Comparison of ENCODE assay signal across 13 cellular contexts in genomic region chr12:45191239-45191638, GRCh38. TPM values are rescaled to one million over a fixed set of nuclear protein-coding genes. Genes with fewer than 3 reads are reported as not detected.
DNase-seq lines count a peak whose midpoint lies in the region; ATAC-seq and TF ChIP-seq lines count a peak whose summit lies in the region.
"Had no signal": no experiment of that assay in that cellular context is flagged by ENCODE, and none has a peak within 500 bp of the region (broad histone marks: within the 10 kb centered on the region; RNA-seq: fewer than 3 reads in every experiment).

No MANE protein-coding gene starts in this region.

- TF ChIP-seq CTCF in A673 (conservative IDR thresholded peaks at IDR 0.05; ENCODE audit: low read depth, low read length), result no peak
- no peak for TF ChIP-seq CTCF in WTC11 (IDR thresholded peaks at IDR 0.05)
- no peak for TF ChIP-seq CTCF in fibroblast of pulmonary artery (IDR thresholded peaks at IDR 0.05; ENCODE audit: low read length, missing control alignments)
- no peak for TF ChIP-seq CTCF in PC-9 (conservative IDR thresholded peaks at IDR 0.05)

- H3K4me1 Mint-ChIP-seq in WTC11, result peaks cover 6% of the 10 kb centered on the region

- ATAC-seq in WTC11, result no peak
- no peak for ATAC-seq in GM21423 (IDR thresholded peaks at IDR 0.05; ENCODE audit: unreplicated experiment)
- no peak for ATAC-seq in GM21786 (IDR thresholded peaks at IDR 0.05; ENCODE audit: unreplicated experiment)

- H3F3A ChIP-seq in PC-9 (ENCODE audit: insufficient read depth, low read depth), result peaks cover 15% of the 10 kb centered on the region

- H3K36me3 ChIP-seq in A673 (ENCODE audit: insufficient read depth, low read length, poor library complexity, severe bottlenecking), result no peaks in the 10 kb centered on the region
- no peaks in the 10 kb centered on the region for H3K36me3 ChIP-seq in PC-9 (ENCODE audit: low read depth)

- H3K4me3 ChIP-seq in A673 (ENCODE audit: low read depth, low read length, poor library complexity, severe bottlenecking) (no peak overlapping the region), fibroblast of pulmonary artery (replicated peaks; ENCODE audit: low read depth, low read length) (no peak overlapping the region), PC-9 (no peak overlapping the region)

- H3K4me3 Mint-ChIP-seq in WTC11, result no peak overlapping the region

- H4K20me1 ChIP-seq in PC-9 (ENCODE audit: insufficient read depth), result no peaks in the 10 kb centered on the region

- peaks cover 6% of the 10 kb centered on the region; the same call in 1 of the 2 replicates for H3K36me3 Mint-ChIP-seq in WTC11

- no peak overlapping the region for H3K27ac ChIP-seq in A673 (ENCODE audit: low read depth, low read length, poor library complexity, severe bottlenecking)
- H3K27ac ChIP-seq in PC-9, result no peak overlapping the region
- H3K27ac ChIP-seq: C4-2B had no signal

- BruUV-seq in A673 (replicated peaks; lab: Mats Ljungman, UMichigan) (no TSS peak), PC-9 (replicated peaks; lab: Mats Ljungman, UMichigan) (no TSS peak)

- H3K4me1 ChIP-seq in A673 (ENCODE audit: insufficient read depth, low read length, poor library complexity, severe bottlenecking) (no peaks in the 10 kb centered on the region), PC-9 (replicated peaks; ENCODE audit: insufficient read depth) (peaks cover 23% of the 10 kb centered on the region)

- CTCF ChIA-PET in A673 (lab: Charles Lee), result no interaction called here
- CTCF ChIA-PET in WTC11 (lab: Charles Lee), result interaction anchor here (1.0 to 1.3 kb wide), 3 partner anchors 14 to 353 kb away, joined by 3 read pairs; no protein-coding TSS in a partner anchor
- CTCF ChIA-PET in PC-9 (lab: Charles Lee), result no interaction called here

- H3K79me2 ChIP-seq in PC-9 (ENCODE audit: low read depth), result no peaks in the 10 kb centered on the region

- H3K9me3 Mint-ChIP-seq in WTC11, result no peaks in the 10 kb centered on the region

- peak overlapping the region; percentile 19; the same call in 1 of the 2 replicates for H3K27ac Mint-ChIP-seq in WTC11

- intact Hi-C loops in A673 (cut with micrococcal nuclease; ENCODE audit: unreplicated experiment) (no loop called here), PC-9 (cut with micrococcal nuclease; ENCODE audit: unreplicated experiment) (loop anchor here (5.0 kb wide), 1 partner anchor 76 kb away; no protein-coding TSS in a partner anchor)

- H3K9me2 ChIP-seq in PC-9 (ENCODE audit: insufficient read depth), result no peaks in the 10 kb centered on the region

- peak; percentile 48 for DNase-seq in A673 (ENCODE audit: low spot score)
- peak; percentile 16 for DNase-seq in GM03348 (ENCODE audit: low spot score)
- no peak for DNase-seq in WTC11 (ENCODE audit: low spot score)
- DNase-seq in fibroblast of pulmonary artery (ENCODE audit: low read depth), result peak; percentile 52
- no peak for DNase-seq in CD1c-positive myeloid dendritic cell (ENCODE audit: extremely low spot score)
- DNase-seq in PC-9, result no peak
- DNase-seq: GF-D8; NCI-H748 treated with DMSO at 0.1 percent for 48 hours; stimulated activated CD4-positive, alpha-beta T cell treated with anti-CD3 and anti-CD28 coated beads, Interleukin-2, amount 100 ng/mL, for 48 hours; stimulated activated naive CD4-positive, alpha-beta T cell had no signal

- H3K27me3 Mint-ChIP-seq in WTC11 (ENCODE audit: low read depth), result no peaks in the 10 kb centered on the region

- H3K9me3 ChIP-seq in A673 (ENCODE audit: low read depth, low read length, poor library complexity, severe bottlenecking) (no peaks in the 10 kb centered on the region), PC-9 (ENCODE audit: insufficient read depth, low read depth) (no peaks in the 10 kb centered on the region)

- POLR2A ChIA-PET in A673 (lab: Charles Lee; ENCODE audit: low non-redundant PET) (no interaction called here), WTC11 (lab: Charles Lee) (interaction anchor here (0.7 kb wide), 1 partner anchor 1849 kb away, joined by 3 read pairs; no protein-coding TSS in a partner anchor), PC-9 (lab: Charles Lee; ENCODE audit: unreplicated experiment) (no interaction called here)

- no peak overlapping the region for H2AFZ ChIP-seq in PC-9

- no peak overlapping the region for H3K4me2 ChIP-seq in PC-9

- H3K27me3 ChIP-seq in A673 (replicated peaks; ENCODE audit: insufficient read depth, low read depth, low read length, poor library complexity) (no peaks in the 10 kb centered on the region), PC-9 (ENCODE audit: insufficient read depth, low read depth) (no peaks in the 10 kb centered on the region)

TF ChIP-seq in WTC11, 78 proteins besides CTCF, POLR2A, EP300 and RAD21:
- TF ChIP-seq ZNF396 (CRISPR knock-in tag; IDR thresholded peaks at IDR 0.05; ENCODE audit: borderline replicate concordance), result no peak
- TF ChIP-seq USF2 (CRISPR knock-in tag; IDR thresholded peaks at IDR 0.05), result no peak
- no peak for TF ChIP-seq RELA (CRISPR knock-in tag; IDR thresholded peaks at IDR 0.05; ENCODE audit: borderline replicate concordance)

RNA-seq across cellular contexts. Expression of gene ANO6, which starts 24.7 kb away (rescaled TPM):
- total RNA-seq in A673 (2021), result 59.3 TPM in 2 replicates
- 41.8 to 46.8 TPM (median 44.3 TPM) in 3 replicates for total RNA-seq in WTC11 (2021)
- total RNA-seq in PC-9 (2021), result 46.1 and 51.4 TPM in 2 replicates

Comparison
In these comparisons a context has a peak if more than half of its experiments do, and no peak if none do; other contexts are left out.
1. DNase-seq: peak in A673 (single experiment), GM03348 (single experiment) and fibroblast of pulmonary artery (single experiment); none in WTC11 (single experiment), CD1c-positive myeloid dendritic cell (single experiment) and PC-9 (0 of 2).